Comparison of ENCODE assay signal across 11 cellular contexts in genomic region chr2:240460781-240461431, GRCh38. TPM values are rescaled to one million over a fixed set of nuclear protein-coding genes. Genes with fewer than 3 reads are reported as not detected.
A peak's percentile ranks its signal among the peaks of the same experiment; 100 is the strongest.
DNase-seq lines count a peak whose midpoint lies in the region; ATAC-seq, FAIRE-seq and TF ChIP-seq lines count a peak whose summit lies in the region.
"Had no signal": no experiment of that assay in that cellular context is flagged by ENCODE, and none has a peak within 500 bp of the region (broad histone marks: within the 10 kb centered on the region; RNA-seq: fewer than 3 reads in every experiment).

No MANE protein-coding gene starts in this region.

- peaks cover 31% of the 10 kb centered on the region for H3K27me3 Mint-ChIP-seq in activated naive CD4-positive, alpha-beta T cell treated with anti-CD3 and anti-CD28 coated beads, Interleukin-2, amount 10 ng/mL, durations not matched to agents 7 days and 5 days

- no peak for ATAC-seq in GM19455 (IDR thresholded peaks at IDR 0.05; ENCODE audit: unreplicated experiment)
- ATAC-seq in GM19328 (IDR thresholded peaks at IDR 0.05; ENCODE audit: unreplicated experiment): no peak

- H3K27ac ChIP-seq in kidney (ENCODE audit: low read depth in 2 of 2, low read length in 2 of 2) (no peak overlapping the region), testis (no peak overlapping the region)
- H3K27ac ChIP-seq: upper lobe of left lung had no signal

- H3K9me3 Mint-ChIP-seq in activated naive CD4-positive, alpha-beta T cell treated with anti-CD3 and anti-CD28 coated beads, Interleukin-2, amount 10 ng/mL, durations not matched to agents 7 days and 5 days: no peaks in the 10 kb centered on the region

- H3K4me3 Mint-ChIP-seq in activated naive CD4-positive, alpha-beta T cell treated with anti-CD3 and anti-CD28 coated beads, Interleukin-2, amount 10 ng/mL, durations not matched to agents 7 days and 5 days: no peak overlapping the region

- CTCF ChIA-PET in activated naive CD4-positive, alpha-beta T cell treated with anti-CD3 and anti-CD28 coated beads, Interleukin-2, amount 10 ng/mL, durations not matched to agents 7 days and 5 days (lab: Charles Lee): no interaction called here

- 50 to 90% methylated on average over 1 to 16 of the region's 16 CpGs for WGBS in testis, 2 donors

- intact Hi-C loops in kidney (cut with DNase I): no loop called here
- intact Hi-C loops in testis (cut with DNase I; ENCODE audit: low total_unique reads): no loop called here

- H3K4me1 ChIP-seq in kidney (ENCODE audit: control insufficient read depth in 1 of 2, insufficient read depth in 1 of 2, low read depth in 1 of 2, low read length in 2 of 2): no peaks in the 10 kb centered on the region
- H3K4me1 ChIP-seq in testis: peaks cover 28% of the 10 kb centered on the region

- H3K4me1 Mint-ChIP-seq in activated naive CD4-positive, alpha-beta T cell treated with anti-CD3 and anti-CD28 coated beads, Interleukin-2, amount 10 ng/mL, durations not matched to agents 7 days and 5 days: no peaks in the 10 kb centered on the region

- TF ChIP-seq CTCF in kidney (IDR thresholded peaks at IDR 0.05; ENCODE audit: borderline replicate concordance, extremely low read depth, insufficient read depth) (no peak), testis (IDR thresholded peaks at IDR 0.05) (no peak)

- no peaks in the 10 kb centered on the region for H3K36me3 Mint-ChIP-seq in activated naive CD4-positive, alpha-beta T cell treated with anti-CD3 and anti-CD28 coated beads, Interleukin-2, amount 10 ng/mL, durations not matched to agents 7 days and 5 days

- no peak for TF ChIP-seq POLR2A in testis (IDR thresholded peaks at IDR 0.05)

- H3K9me3 ChIP-seq in kidney (ENCODE audit: control insufficient read depth in 1 of 2, low read length in 2 of 2) (no peaks in the 10 kb centered on the region), testis (no peaks in the 10 kb centered on the region)
- H3K9me3 ChIP-seq: upper lobe of left lung had no signal

- peak; percentile 21 for DNase-seq in activated naive CD4-positive, alpha-beta T cell treated with anti-CD3 and anti-CD28 coated beads, Interleukin-2, amount 10 ng/mL, durations not matched to agents 7 days and 5 days
- DNase-seq in activated naive CD4-positive, alpha-beta T cell treated with Interleukin-2 at 50 U/mL for 16 hours: no peak
- peak; percentile 9 for DNase-seq in activated naive CD4-positive, alpha-beta T cell treated with anti-CD3 and anti-CD28 coated beads, Interleukin-2, amount 50 U/mL, for 16 hours
- DNase-seq in kidney (peak; percentile 51), testis (peak; percentile 13), T1000 (lab: John Stamatoyannopoulos, UW) (no peak)
- DNase-seq: activated CD4-positive, alpha-beta T cell treated with anti-CD3 and anti-CD28 coated beads for 48 hours had no signal

- H3K27ac Mint-ChIP-seq in activated naive CD4-positive, alpha-beta T cell treated with anti-CD3 and anti-CD28 coated beads, Interleukin-2, amount 10 ng/mL, durations not matched to agents 7 days and 5 days: no peak overlapping the region

- no peak overlapping the region for H3K4me3 ChIP-seq in kidney (ENCODE audit: low read length in 2 of 2)
- no peak overlapping the region for H3K4me3 ChIP-seq in testis
- H3K4me3 ChIP-seq: upper lobe of left lung had no signal

- no peak overlapping the region for H3K9ac ChIP-seq in kidney (ENCODE audit: low read length in 2 of 2)

- H3K36me3 ChIP-seq in kidney (ENCODE audit: control insufficient read depth in 1 of 2, insufficient read depth in 2 of 2, low read length in 2 of 2) (peaks cover 0 to 6% of the 10 kb centered on the region in 2 donors), testis (ENCODE audit: low read depth, missing control alignments) (no peaks in the 10 kb centered on the region)

- FAIRE-seq in kidney (lab: Jason Lieb, UNC): no peak
- FAIRE-seq: GM18507 had no signal

- H3K27me3 ChIP-seq in testis: no peaks in the 10 kb centered on the region

RNA-seq across cellular contexts. Expression of gene GPC1, which starts 25.4 kb away (rescaled TPM):
- total RNA-seq in kidney (124 TPM), testis (100 to 1,000 TPM; 244 to 479 TPM)
- polyA plus RNA-seq in kidney (ENCODE audit: insufficient read depth, low read depth, low replicate concordance) (18.4 TPM), testis (ENCODE audit: insufficient read depth, low read depth, low replicate concordance) (74.2 TPM)

Comparison
In these comparisons a context has a peak if more than half of its experiments do, and no peak if none do; other contexts are left out.
1. DNase-seq: peak in activated naive CD4-positive, alpha-beta T cell treated with anti-CD3 and anti-CD28 coated beads, Interleukin-2, amount 10 ng/mL, durations not matched to agents 7 days and 5 days (single experiment), activated naive CD4-positive, alpha-beta T cell treated with anti-CD3 and anti-CD28 coated beads, Interleukin-2, amount 50 U/mL, for 16 hours (single experiment), kidney (single experiment) and testis (single experiment); none in activated naive CD4-positive, alpha-beta T cell treated with Interleukin-2 at 50 U/mL for 16 hours (single experiment) and T1000 (single experiment).